ENCODE assay signal across 1 cellular context in the genomic region with DNA sequence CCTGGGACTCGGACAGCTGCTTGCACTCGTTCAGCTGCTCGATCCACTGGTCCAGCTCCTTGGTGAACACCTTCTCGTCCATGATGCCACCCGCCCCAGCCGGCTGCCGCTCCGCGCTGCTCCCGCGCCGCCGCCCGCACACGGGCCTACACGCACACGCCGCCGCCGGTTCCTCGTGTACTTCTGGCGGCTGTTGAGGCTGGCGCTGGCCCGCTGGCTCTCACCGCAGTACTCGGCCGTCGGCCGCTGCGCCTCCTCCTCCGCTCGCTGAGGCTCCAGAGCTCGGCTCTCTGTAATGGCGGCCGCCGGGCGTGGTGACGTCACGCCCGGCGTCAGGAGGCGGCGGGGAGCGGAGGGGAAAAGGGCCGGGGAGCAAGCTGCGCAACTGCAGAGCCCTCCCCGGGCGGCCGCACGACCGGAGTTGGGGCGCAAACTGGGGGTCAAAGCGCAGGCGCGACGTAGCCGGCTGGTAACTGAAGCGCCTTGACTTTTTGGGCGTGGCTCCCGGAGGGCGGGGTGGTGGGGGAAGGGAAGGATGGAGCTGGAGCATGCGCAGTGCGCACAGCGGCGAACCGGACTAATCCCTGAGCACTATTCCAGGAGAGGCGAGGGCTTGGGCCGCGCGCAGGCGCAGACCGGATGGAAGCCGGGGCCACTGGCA.
A peak's percentile ranks its signal among the peaks of the same experiment; 100 is the strongest.
TF ChIP-seq lines count a peak whose summit lies in the region.

Gene PPP2CA (minus strand): TSS at position 294 of the 661 bp plus-strand sequence. CDS start 212 bp downstream, at position 82.

TF ChIP-seq in HepG2, 621 proteins besides CTCF, POLR2A, EP300 and RAD21 (continued from another document and continues in another):
- TF ChIP-seq ATF5 (CRISPR knock-in tag; IDR thresholded peaks at IDR 0.05; ENCODE audit: low read depth) (no peak), ATAD3A (CRISPR knock-in tag; IDR thresholded peaks at IDR 0.05) (no peak), ZFP37 (CRISPR knock-in tag; IDR thresholded peaks at IDR 0.05; ENCODE audit: borderline replicate concordance) (no peak), PRDM4 (CRISPR knock-in tag; IDR thresholded peaks at IDR 0.05; ENCODE audit: borderline replicate concordance) (peak; percentile 32; the same call in 1 of the 2 replicates), TIGD3 (CRISPR knock-in tag; IDR thresholded peaks at IDR 0.05; ENCODE audit: borderline replicate concordance) (no peak; the same call in 1 of the 2 replicates), NFIC (IDR thresholded peaks at IDR 0.05; ENCODE audit: low read length) (no peak), TAF1 (CRISPR knock-in tag; IDR thresholded peaks at IDR 0.05) (peak; percentile 70; the same call in 1 of the 2 replicates), SNAI1 (CRISPR knock-in tag; IDR thresholded peaks at IDR 0.05; ENCODE audit: borderline replicate concordance) (no peak), SALL2 (CRISPR knock-in tag; IDR thresholded peaks at IDR 0.05) (no peak; the same call in none of the 2 replicates), ZNF17 (CRISPR knock-in tag; IDR thresholded peaks at IDR 0.05) (no peak), PHF20 (CRISPR knock-in tag; IDR thresholded peaks at IDR 0.05) (no peak), ZNF207 (IDR thresholded peaks at IDR 0.05; ENCODE audit: borderline replicate concordance) (no peak), ZHX2 (IDR thresholded peaks at IDR 0.05; ENCODE audit: low read depth) (peak; percentile 97), ZHX2 (CRISPR knock-in tag; IDR thresholded peaks at IDR 0.05; ENCODE audit: borderline replicate concordance) (no peak), EED (CRISPR knock-in tag; IDR thresholded peaks at IDR 0.05) (peak; percentile 83; the same call in 1 of the 2 replicates), ZNF431 (CRISPR knock-in tag; IDR thresholded peaks at IDR 0.05; ENCODE audit: borderline replicate concordance, low read depth) (no peak; the same call in 1 of the 2 replicates), SATB2 (CRISPR knock-in tag; IDR thresholded peaks at IDR 0.05) (peak; percentile 64; the same call in 1 of the 2 replicates), ZNF331 (CRISPR knock-in tag; IDR thresholded peaks at IDR 0.05) (peak; percentile 99), BRD4 (CRISPR knock-in tag; IDR thresholded peaks at IDR 0.05) (peak; percentile 87), MZF1 (CRISPR knock-in tag; IDR thresholded peaks at IDR 0.05; ENCODE audit: borderline replicate concordance) (no peak), ESRRA (CRISPR knock-in tag; IDR thresholded peaks at IDR 0.05; ENCODE audit: low read depth) (0 out of 2 replicates have a peak, but pooled peaks have one; percentile 1), ZNF260 (CRISPR knock-in tag; IDR thresholded peaks at IDR 0.05; ENCODE audit: borderline replicate concordance, low read depth) (no peak), ADNP (CRISPR knock-in tag; IDR thresholded peaks at IDR 0.05) (no peak), SP140L (CRISPR knock-in tag; IDR thresholded peaks at IDR 0.05; ENCODE audit: borderline replicate concordance) (no peak), KDM4B (CRISPR knock-in tag; IDR thresholded peaks at IDR 0.05) (no peak; the same call in 1 of the 2 replicates), STAT5B (CRISPR knock-in tag; IDR thresholded peaks at IDR 0.05) (no peak), ZNF503 (CRISPR knock-in tag; IDR thresholded peaks at IDR 0.05) (peak; percentile 65; the same call in 1 of the 2 replicates), ZNF510 (CRISPR knock-in tag; IDR thresholded peaks at IDR 0.05; ENCODE audit: low read depth) (no peak), ZSCAN29 (CRISPR knock-in tag; conservative IDR thresholded peaks at IDR 0.05) (no peak; the same call in 1 of the 2 replicates), SMAD3 (CRISPR knock-in tag; IDR thresholded peaks at IDR 0.05) (no peak), AGO2 (optimal IDR thresholded peaks at IDR 0.05; ENCODE audit: low read depth, low read length) (peak; percentile 91), NFKB2 (CRISPR knock-in tag; IDR thresholded peaks at IDR 0.05; ENCODE audit: borderline replicate concordance) (0 out of 2 replicates have a peak, but pooled peaks have one; percentile 6), ZNF772 (CRISPR knock-in tag; IDR thresholded peaks at IDR 0.05) (peak; percentile 78; the same call in 1 of the 2 replicates), ZNF7 (CRISPR knock-in tag; IDR thresholded peaks at IDR 0.05) (0 out of 2 replicates have a peak, but pooled peaks have one; percentile 20), TP53 (CRISPR knock-in tag; conservative IDR thresholded peaks at IDR 0.05) (no peak), BRCA1 (CRISPR knock-in tag; IDR thresholded peaks at IDR 0.05) (peak; percentile 68; the same call in 1 of the 2 replicates), FOSL2 (CRISPR knock-in tag; IDR thresholded peaks at IDR 0.05) (peak; percentile 21; the same call in 1 of the 2 replicates), PHB2 (IDR thresholded peaks at IDR 0.05; ENCODE audit: partially characterized antibody) (no peak), KAT8 (CRISPR knock-in tag; IDR thresholded peaks at IDR 0.05) (peak; percentile 77), TAF15 (IDR thresholded peaks at IDR 0.05; ENCODE audit: low read depth, low read length, poor library complexity, severe bottlenecking) (no peak), ZFP36L1 (CRISPR knock-in tag; IDR thresholded peaks at IDR 0.05) (0 out of 2 replicates have a peak, but pooled peaks have one; percentile 7), SMC3 (IDR thresholded peaks at IDR 0.05; ENCODE audit: low read length) (no peak), ZSCAN20 (CRISPR knock-in tag; IDR thresholded peaks at IDR 0.05; ENCODE audit: borderline replicate concordance) (peak; percentile 51; the same call in 1 of the 2 replicates), KLF13 (CRISPR knock-in tag; IDR thresholded peaks at IDR 0.05) (no peak; the same call in 1 of the 2 replicates), PPARG (CRISPR knock-in tag; conservative IDR thresholded peaks at IDR 0.05) (no peak; the same call in 1 of the 2 replicates), ZNF335 (CRISPR knock-in tag; IDR thresholded peaks at IDR 0.05) (0 out of 2 replicates have a peak, but pooled peaks have one; percentile 48), ZNF737 (CRISPR knock-in tag; IDR thresholded peaks at IDR 0.05; ENCODE audit: borderline replicate concordance) (no peak), RARA (CRISPR knock-in tag; IDR thresholded peaks at IDR 0.05) (no peak; the same call in 1 of the 2 replicates), ZNF280D (CRISPR knock-in tag; IDR thresholded peaks at IDR 0.05) (no peak; the same call in 1 of the 2 replicates), ZFP90 (CRISPR knock-in tag; IDR thresholded peaks at IDR 0.05; ENCODE audit: borderline replicate concordance) (0 out of 2 replicates have a peak, but pooled peaks have one; percentile 30), ASH2L (IDR thresholded peaks at IDR 0.05; ENCODE audit: insufficient read length, low read depth, low read length) (peak; percentile 56), TCF12 (IDR thresholded peaks at IDR 0.05) (no peak), TCF12 (CRISPR knock-in tag; IDR thresholded peaks at IDR 0.05) (no peak), FOSL1 (CRISPR knock-in tag; IDR thresholded peaks at IDR 0.05; ENCODE audit: borderline replicate concordance) (no peak)
